Comparison of ENCODE assay signal across 26 cellular contexts in the genomic region with DNA sequence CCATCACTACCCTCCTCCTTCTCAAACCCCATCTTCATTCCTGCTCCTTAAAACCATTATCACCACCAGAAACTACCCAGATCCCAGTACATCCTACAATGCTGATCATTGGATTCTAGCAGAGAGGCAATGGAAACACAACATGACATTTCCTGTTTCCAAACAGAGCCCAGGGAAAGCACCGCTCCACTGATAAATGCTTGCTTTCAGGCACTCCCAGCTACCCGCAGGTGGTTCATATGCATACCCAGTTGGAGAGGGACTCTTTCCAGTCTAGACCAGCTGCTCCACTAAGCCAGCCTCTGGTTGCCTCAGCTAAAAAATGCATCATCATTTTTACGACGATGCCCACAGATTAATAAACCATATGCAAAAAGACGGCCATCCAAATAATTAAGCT. TPM values are rescaled to one million over a fixed set of nuclear protein-coding genes. Genes with fewer than 3 reads are reported as not detected.
A peak's percentile ranks its signal among the peaks of the same experiment; 100 is the strongest.
DNase-seq lines count a peak whose midpoint lies in the region; ATAC-seq and TF ChIP-seq lines count a peak whose summit lies in the region.
"Had no signal": no experiment of that assay in that cellular context is flagged by ENCODE, and none has a peak within 500 bp of the region (broad histone marks: within the 10 kb centered on the region; RNA-seq: fewer than 3 reads in every experiment).

No MANE protein-coding gene starts in this region.

- H3K4ac ChIP-seq in IMR-90 (ENCODE audit: low read depth, low read length) (no peak overlapping the region), mesendoderm (ENCODE audit: low read depth, low read length) (no peak overlapping the region)

- H3K9me3 ChIP-seq in ES-I3 (ENCODE audit: control insufficient read depth, insufficient read depth, low read length) (no peaks in the 10 kb centered on the region), IMR-90 (ENCODE audit: control insufficient read depth, insufficient read depth, low read length) (no peaks in the 10 kb centered on the region), smooth muscle cell (replicated peaks; ENCODE audit: low read depth) (no peaks in the 10 kb centered on the region)
- H3K9me3 ChIP-seq: BLaER1, SJSA1, tibial nerve had no signal

- no peak overlapping the region for H2AK9ac ChIP-seq in IMR-90 (replicated peaks; ENCODE audit: low read depth, low read length, poor library complexity)

- peak overlapping the region; percentile 14 for H3K9ac ChIP-seq in ES-I3 (ENCODE audit: low read depth, low read length)
- H3K9ac ChIP-seq in IMR-90 (ENCODE audit: low read depth, low read length): no peak overlapping the region
- no peak overlapping the region for H3K9ac ChIP-seq in mesendoderm (ENCODE audit: low read length)
- no peak overlapping the region for H3K9ac ChIP-seq in smooth muscle cell (ENCODE audit: low read depth)
- H3K9ac ChIP-seq: BLaER1, GM23248, KMS-11 had no signal

- no peaks in the 10 kb centered on the region for H4K20me1 ChIP-seq in IMR-90 (ENCODE audit: insufficient read depth, low read length)
- H4K20me1 ChIP-seq in smooth muscle cell (ENCODE audit: low read depth): no peaks in the 10 kb centered on the region
- H4K20me1 ChIP-seq: BLaER1 had no signal

- TF ChIP-seq RAD21 in IMR-90 (IDR thresholded peaks at IDR 0.05; ENCODE audit: low read length): no peak

- TF ChIP-seq CTCF in IMR-90 (conservative IDR thresholded peaks at IDR 0.05; ENCODE audit: low read depth, low read length) (no peak), foreskin keratinocyte (conservative IDR thresholded peaks at IDR 0.05) (no peak), smooth muscle cell (IDR thresholded peaks at IDR 0.05; ENCODE audit: borderline replicate concordance, insufficient read depth, poor library complexity, severe bottlenecking) (no peak)

- H3K27me3 ChIP-seq in IMR-90 (ENCODE audit: control insufficient read depth, insufficient read depth, low read length) (no peaks in the 10 kb centered on the region; the same call in 1 of the 2 replicates), foreskin keratinocyte (no peaks in the 10 kb centered on the region), mesendoderm (ENCODE audit: insufficient read depth, low read length, poor library complexity) (no peaks in the 10 kb centered on the region), smooth muscle cell (ENCODE audit: low read depth) (no peaks in the 10 kb centered on the region)
- H3K27me3 ChIP-seq: BLaER1, SJSA1, tibial nerve had no signal

- no peaks in the 10 kb centered on the region for H3K36me3 ChIP-seq in ES-I3 (ENCODE audit: insufficient read depth, low read length)
- no peaks in the 10 kb centered on the region for H3K36me3 ChIP-seq in IMR-90 (ENCODE audit: control insufficient read depth, insufficient read depth, low read length)
- no peaks in the 10 kb centered on the region for H3K36me3 ChIP-seq in mesendoderm (ENCODE audit: control insufficient read depth, insufficient read depth, low read length)
- no peaks in the 10 kb centered on the region for H3K36me3 ChIP-seq in smooth muscle cell (ENCODE audit: low read depth)
- H3K36me3 ChIP-seq: BLaER1, SJSA1, tibial nerve had no signal

- no TSS peak for BruUV-seq in IMR-90 (replicated peaks; lab: Mats Ljungman, UMichigan)

- H3K4me3 ChIP-seq in IMR-90 (ENCODE audit: insufficient read depth, low read depth, low read length) (no peak overlapping the region), mesendoderm (ENCODE audit: low read length) (no peak overlapping the region), smooth muscle cell (no peak overlapping the region)
- H3K4me3 ChIP-seq: BLaER1, GM23248, SJSA1, tibial nerve had no signal

- no peak overlapping the region for H2BK5ac ChIP-seq in IMR-90 (ENCODE audit: low read depth, low read length, poor library complexity, severe bottlenecking)
- no peak overlapping the region for H2BK5ac ChIP-seq in mesendoderm (ENCODE audit: low read length)

- H3K14ac ChIP-seq in IMR-90 (replicated peaks; ENCODE audit: low read depth, low read length): no peak overlapping the region

- intact Hi-C loops in IMR-90 (cut with micrococcal nuclease): no loop called here

- ATAC-seq in IMR-90 (ENCODE audit: low read depth): no peak
- ATAC-seq in foreskin keratinocyte: peak; percentile 20
- no peak for ATAC-seq in GM21737 (IDR thresholded peaks at IDR 0.05; ENCODE audit: unreplicated experiment)
- ATAC-seq: naive thymus-derived CD8-positive, alpha-beta T cell had no signal

- peaks cover 53% of the 10 kb centered on the region for H3K4me1 ChIP-seq in ES-I3 (ENCODE audit: insufficient read depth, low read length)
- no peaks in the 10 kb centered on the region for H3K4me1 ChIP-seq in IMR-90 (ENCODE audit: control insufficient read depth, insufficient read depth, low read length)
- no peaks in the 10 kb centered on the region for H3K4me1 ChIP-seq in foreskin keratinocyte
- peaks cover 12% of the 10 kb centered on the region for H3K4me1 ChIP-seq in mesendoderm (ENCODE audit: control insufficient read depth, low read depth, low read length)
- peaks cover 27% of the 10 kb centered on the region for H3K4me1 ChIP-seq in smooth muscle cell (ENCODE audit: low read depth)
- H3K4me1 ChIP-seq: SJSA1 had no signal

- H3K18ac ChIP-seq in IMR-90 (ENCODE audit: low read depth, low read length) (no peak overlapping the region), mesendoderm (ENCODE audit: low read length) (no peak overlapping the region)

- no peak overlapping the region for H3K23ac ChIP-seq in IMR-90 (ENCODE audit: low read depth, low read length)
- H3K23ac ChIP-seq in mesendoderm (ENCODE audit: low read length): no peak overlapping the region

- H3K27ac ChIP-seq in IMR-90 (ENCODE audit: insufficient read depth, low read length) (no peak overlapping the region), foreskin keratinocyte (no peak overlapping the region), mesendoderm (ENCODE audit: low read depth, low read length) (peak overlapping the region; percentile 89), smooth muscle cell (ENCODE audit: low read depth) (no peak overlapping the region)
- H3K27ac ChIP-seq: BLaER1, epithelial cell of prostate, GM23248, KMS-11, SJSA1, tibial nerve, VCaP had no signal

- no peaks in the 10 kb centered on the region for H3K9me1 ChIP-seq in IMR-90 (ENCODE audit: insufficient read depth, low read length)

- H2BK120ac ChIP-seq in IMR-90 (ENCODE audit: low read depth, low read length) (no peak overlapping the region), mesendoderm (ENCODE audit: low read depth, low read length) (no peak overlapping the region)

- H2BK15ac ChIP-seq in IMR-90 (ENCODE audit: low read depth, low read length): no peak overlapping the region
- H2BK15ac ChIP-seq in mesendoderm (replicated peaks; ENCODE audit: low read depth): peak overlapping the region; percentile 77

- H2AFZ ChIP-seq in IMR-90 (replicated peaks; ENCODE audit: low read length, poor library complexity) (peak overlapping the region; percentile 74), smooth muscle cell (ENCODE audit: low read depth) (no peak overlapping the region)

- no peak for DNase-seq in IMR-90
- no peak for DNase-seq in foreskin keratinocyte
- peak; percentile 94 for DNase-seq in mesendoderm
- DNase-seq in LoVo (ENCODE audit: low spot score): no peak
- DNase-seq in smooth muscle cell (lab: John Stamatoyannopoulos, UW; ENCODE audit: unreplicated experiment): no peak
- DNase-seq: activated CD4-positive, alpha-beta T cell treated with anti-CD3 and anti-CD28 coated beads for 4 hours; activated CD8-positive, alpha-beta T cell treated with anti-CD3 and anti-CD28 coated beads, Interleukin-2, amount 10 ng/mL, durations not matched to agents 7 days and 5 days; activated effector memory CD4-positive, alpha-beta T cell treated with Interleukin-2 at 50 U/mL for 16 hours; activated T-cell treated with anti-CD3 and anti-CD28 coated beads for 4 hours; effector CD4-positive, alpha-beta T cell; GM23248; hypothalamus; naive thymus-derived CD8-positive, alpha-beta T cell; NCI-H1436 treated with DMSO at 0.1 percent for 48 hours; NCI-H446; occipital lobe; stimulated activated CD4-positive, alpha-beta T cell treated with anti-CD3 and anti-CD28 coated beads, Interleukin-15, amount 100 ng/mL, for 24 hours; T-helper 9 cell had no signal

- 20% methylated on average over 2 of the region's 5 CpGs; no CpG with 5 or more reads in 1 of the 2 experiments for WGBS in IMR-90 (ENCODE audit: extremely low coverage in 2 of 2, insufficient read length in 1 of 2), 2 experiments
- WGBS in mesendoderm (ENCODE audit: extremely low coverage, insufficient coverage, low lambda C conversion rate): no CpG with 5 or more reads among the region's 5 CpGs
- WGBS in smooth muscle cell (ENCODE audit: low lambda C conversion rate): 36% methylated on average over 5 of the region's 5 CpGs

- H3F3A ChIP-seq in smooth muscle cell (ENCODE audit: low read depth): no peaks in the 10 kb centered on the region

- POLR2A ChIA-PET in IMR-90 (lab: Charles Lee; ENCODE audit: unreplicated experiment): no interaction called here

- H3K79me1 ChIP-seq in IMR-90 (ENCODE audit: low read depth in 1 of 2, low read length in 2 of 2) (no peaks in the 10 kb centered on the region), mesendoderm (ENCODE audit: low read length) (no peaks in the 10 kb centered on the region)

- CTCF ChIA-PET in IMR-90 (lab: Yijun Ruan, JAX): no interaction called here

- H3K56ac ChIP-seq in IMR-90 (ENCODE audit: extremely low read depth, insufficient read depth, low read length): no peak overlapping the region
- H3K56ac ChIP-seq in mesendoderm (ENCODE audit: low read length): peak overlapping the region; percentile 78

- H4K5ac ChIP-seq in IMR-90 (ENCODE audit: low read depth, low read length): no peak overlapping the region
- no peak overlapping the region for H4K5ac ChIP-seq in mesendoderm (ENCODE audit: low read length)

- H4K91ac ChIP-seq in IMR-90 (ENCODE audit: insufficient read depth, low read depth, low read length): no peak overlapping the region

- in situ Hi-C loops in IMR-90 (cut with MboI; ENCODE audit: low sequenced_read_pairs): no loop called here

- TF ChIP-seq POLR2A in IMR-90 (IDR thresholded peaks at IDR 0.05; ENCODE audit: low read depth, low read length): no peak

- H2AK5ac ChIP-seq in IMR-90 (ENCODE audit: low read depth, low read length) (no peak overlapping the region), mesendoderm (ENCODE audit: low read length) (no peak overlapping the region)

- H2BK20ac ChIP-seq in IMR-90 (ENCODE audit: low read depth, low read length): no peak overlapping the region

- dilution Hi-C loops in IMR-90 (cut with HindIII; ENCODE audit: low sequenced_read_pairs, unreplicated experiment): no loop called here

- no peak overlapping the region for H4K8ac ChIP-seq in IMR-90 (ENCODE audit: low read depth in 2 of 2, low read length in 2 of 2)
- no peak overlapping the region for H4K8ac ChIP-seq in mesendoderm (ENCODE audit: low read depth, low read length)

- H3K79me2 ChIP-seq in mesendoderm (ENCODE audit: control insufficient read depth, insufficient read depth, low read length) (no peaks in the 10 kb centered on the region), smooth muscle cell (ENCODE audit: low read depth) (no peaks in the 10 kb centered on the region)

- H3K4me2 ChIP-seq in IMR-90 (ENCODE audit: low read depth, low read length) (no peak overlapping the region), mesendoderm (ENCODE audit: low read length) (no peak overlapping the region), smooth muscle cell (no peak overlapping the region)
- H3K4me2 ChIP-seq: KMS-11 had no signal

RNA-seq across cellular contexts. Expression of a gene that starts 39.2 kb away (rescaled TPM):
- total RNA-seq in IMR-90 (2012; rRNA removed): 140 and 158 TPM in 2 replicates
- polyA plus RNA-seq in IMR-90 (2012; rRNA removed): 77.6 and 85.9 TPM in 2 replicates
- polyA plus RNA-seq in IMR-90 (2012; cell fraction: cytosol; rRNA removed): 51.2 and 73.8 TPM in 2 replicates
- polyA plus RNA-seq in IMR-90 (2012; cell fraction: nucleus; rRNA removed; ENCODE audit: low replicate concordance): 25.2 and 63.2 TPM in 2 replicates
- 26.8 and 29.2 TPM in 2 replicates for total RNA-seq in foreskin keratinocyte
- 12.2 and 16.6 TPM in 2 replicates for polyA plus RNA-seq in foreskin keratinocyte
- polyA plus RNA-seq in mesendoderm (2013, experiment 1 of 2): 23.5 TPM
- 23.6 TPM for polyA plus RNA-seq in mesendoderm (2013, experiment 2 of 2)
- 72.3 and 83.1 TPM in 2 replicates for total RNA-seq in smooth muscle cell
- polyA plus RNA-seq in smooth muscle cell: 54.3 and 74.4 TPM in 2 replicates
